In genomic region chr22:30208631-30209603, GRCh38 we compare ENCODE assay signal across 9 cellular contexts. TPM values are rescaled to one million over a fixed set of nuclear protein-coding genes. Genes with fewer than 3 reads are reported as not detected.
DNase-seq lines count a peak whose midpoint lies in the region; ATAC-seq and TF ChIP-seq lines count a peak whose summit lies in the region.
"Had no signal": no experiment of that assay in that cellular context is flagged by ENCODE, and none has a peak within 500 bp of the region (broad histone marks: within the 10 kb centered on the region; RNA-seq: fewer than 3 reads in every experiment).

No MANE protein-coding gene starts in this region.

- peaks cover 12% of the 10 kb centered on the region for H3K27me3 Mint-ChIP-seq in neural progenitor cell (ENCODE audit: insufficient read depth, low read depth)

- no peak overlapping the region for H2AFZ ChIP-seq in neural progenitor cell (replicated peaks)

- DNase-seq in BE2C (peak; percentile 48), Panc1 (ENCODE audit: low read depth, low spot score) (no peak), erythroblast (lab: John Stamatoyannopoulos, UW) (peak; percentile 88 to 89), neural progenitor cell (ENCODE audit: low spot score) (no peak), DMS 273 treated with DMSO at 0.1 percent for 48 hours (lab: John Stamatoyannopoulos, UW) (no peak), cortex of kidney (lab: John Stamatoyannopoulos, UW) (no peak), KBM-7 (no peak)
- DNase-seq: activated B cell treated with CpG ODN at 0.5 μM for 24 hours had no signal

- no peaks in the 10 kb centered on the region for H3F3A ChIP-seq in neural progenitor cell (ENCODE audit: low read depth)

- no peaks in the 10 kb centered on the region for H3K79me2 ChIP-seq in neural progenitor cell (ENCODE audit: low read depth)

- TF ChIP-seq CTCF in BE2C (IDR thresholded peaks at IDR 0.05; ENCODE audit: low read depth, low read length) = no peak
- TF ChIP-seq CTCF in Panc1 (IDR thresholded peaks at IDR 0.05) = no peak
- TF ChIP-seq CTCF in neural progenitor cell (IDR thresholded peaks at IDR 0.05) = no peak

- H3K27me3 ChIP-seq in BE2C (no peaks in the 10 kb centered on the region), Panc1 (ENCODE audit: control insufficient read depth, insufficient read depth, low read length) (no peaks in the 10 kb centered on the region), neural progenitor cell (no peaks in the 10 kb centered on the region)

- H3K4me1 ChIP-seq in BE2C (peaks cover 28% of the 10 kb centered on the region), Panc1 (ENCODE audit: control insufficient read depth, insufficient read depth, low read length) (peaks cover 87% of the 10 kb centered on the region), neural progenitor cell (peaks cover 11% of the 10 kb centered on the region)

- H3K36me3 ChIP-seq in BE2C (no peaks in the 10 kb centered on the region), Panc1 (ENCODE audit: control insufficient read depth, insufficient read depth, low read length) (no peaks in the 10 kb centered on the region), neural progenitor cell (no peaks in the 10 kb centered on the region)

- no peaks in the 10 kb centered on the region for H3K9me3 ChIP-seq in BE2C
- no peaks in the 10 kb centered on the region for H3K9me3 ChIP-seq in Panc1 (ENCODE audit: control insufficient read depth, insufficient read depth, low read depth, low read length)
- no peaks in the 10 kb centered on the region for H3K9me3 ChIP-seq in neural progenitor cell (ENCODE audit: low read depth)

- no peak overlapping the region for H3K4me3 Mint-ChIP-seq in neural progenitor cell
- H3K4me3 Mint-ChIP-seq: activated B cell treated with CpG ODN at 0.5 μM for 24 hours had no signal

- H3K9me3 Mint-ChIP-seq in neural progenitor cell = no peaks in the 10 kb centered on the region
- H3K9me3 Mint-ChIP-seq: activated B cell treated with CpG ODN at 0.5 μM for 24 hours had no signal

- POLR2A ChIA-PET in Panc1 (lab: Charles Lee) = no interaction called here

- no peak overlapping the region for H3K4me3 ChIP-seq in BE2C (ENCODE audit: low read depth, low read length)
- no peak overlapping the region for H3K4me3 ChIP-seq in Panc1 (ENCODE audit: low read depth in 2 of 2, low read length in 2 of 2)
- H3K4me3 ChIP-seq in neural progenitor cell = no peak overlapping the region

- ATAC-seq in Panc1 (no peak), GM19455 (IDR thresholded peaks at IDR 0.05; ENCODE audit: unreplicated experiment) (no peak)

- no peak overlapping the region for H3K4me2 ChIP-seq in neural progenitor cell

- TF ChIP-seq POLR2A in erythroblast (IDR thresholded peaks at IDR 0.05; ENCODE audit: low read length) = peak; percentile 35

- H3K27ac Mint-ChIP-seq in neural progenitor cell = peak overlapping the region; percentile 67
- H3K27ac Mint-ChIP-seq: activated B cell treated with CpG ODN at 0.5 μM for 24 hours had no signal

- no peaks in the 10 kb centered on the region for H4K20me1 ChIP-seq in neural progenitor cell (ENCODE audit: low read depth)

- peaks cover 52% of the 10 kb centered on the region for H3K4me1 Mint-ChIP-seq in neural progenitor cell
- H3K4me1 Mint-ChIP-seq: activated B cell treated with CpG ODN at 0.5 μM for 24 hours had no signal

- in situ Hi-C loops in Panc1 (cut with HindIII; ENCODE audit: low pct_unique_long_range_greater_than_20kb, low sequenced_read_pairs) = no loop called here
- in situ Hi-C loops in KBM-7 (cut with MboI; ENCODE audit: low pct_unique_long_range_greater_than_20kb, low sequenced_read_pairs) = no loop called here

- H3K9ac ChIP-seq in neural progenitor cell = no peak overlapping the region

- H3K27ac ChIP-seq in Panc1 (ENCODE audit: low read length) (peak overlapping the region; percentile 98), neural progenitor cell (no peak overlapping the region)

- no peaks in the 10 kb centered on the region for H3K36me3 Mint-ChIP-seq in neural progenitor cell

- BruUV-seq in Panc1 (replicated peaks; lab: Mats Ljungman, UMichigan) = no TSS peak

- CTCF ChIA-PET in Panc1 (lab: Charles Lee) = no interaction called here

- intact Hi-C loops in Panc1 (cut with micrococcal nuclease; ENCODE audit: unreplicated experiment) = no loop called here

RNA-seq across cellular contexts. Expression of gene LIF, which starts 37.6 kb away (rescaled TPM):
- polyA plus RNA-seq in BE2C (2012; ENCODE audit: insufficient read depth, insufficient read length, low read depth) = 1.8 TPM
- total RNA-seq in Panc1 (2021; ENCODE audit: unreplicated experiment) (34.4 TPM), neural progenitor cell (ENCODE audit: low replicate concordance) (0.21 and 0.50 TPM in 2 replicates)
- polyA plus RNA-seq in Panc1 (2012; ENCODE audit: insufficient read length) = 40.7 TPM

RNA-seq across cellular contexts. Expression of gene OSM, which starts 57.7 kb away (rescaled TPM):
- not detected for polyA plus RNA-seq in BE2C (2012; ENCODE audit: insufficient read depth, insufficient read length, low read depth)
- not detected for total RNA-seq in Panc1 (2021; ENCODE audit: unreplicated experiment)
- not detected for polyA plus RNA-seq in Panc1 (2012; ENCODE audit: insufficient read length)
- total RNA-seq in neural progenitor cell (ENCODE audit: low replicate concordance) = not detected in 2 replicates

Comparison
In these comparisons a context has a peak if more than half of its experiments do, and no peak if none do; other contexts are left out.
1. DNase-seq: peak in BE2C (single experiment) and erythroblast (2 of 2); none in Panc1 (single experiment), neural progenitor cell (single experiment), DMS 273 treated with DMSO at 0.1 percent for 48 hours (single experiment), cortex of kidney (single experiment) and KBM-7 (single experiment).
2. RNA of gene LIF, which starts 37.6 kb away (total RNA-seq): 34.4 TPM in Panc1 (single experiment); 0.21 to 0.50 TPM in neural progenitor cell; every median in the first group is over 10 times any median in the second.